In genomic region chr14:24982472-24983155, GRCh38 we compare ENCODE assay signal across 1 cellular context.
TF ChIP-seq lines count a peak whose summit lies in the region.

No MANE protein-coding gene starts in this region.

TF ChIP-seq in HepG2, 621 proteins besides CTCF, POLR2A, EP300 and RAD21 (continued from another document and continues in another):
- TF ChIP-seq USF2 (IDR thresholded peaks at IDR 0.05; ENCODE audit: low read depth, low read length): no peak
- TF ChIP-seq USF2 (CRISPR knock-in tag; IDR thresholded peaks at IDR 0.05; ENCODE audit: borderline replicate concordance): no peak
- no peak for TF ChIP-seq STAG1 (CRISPR knock-in tag; IDR thresholded peaks at IDR 0.05)
- TF ChIP-seq NCOA1 (CRISPR knock-in tag; IDR thresholded peaks at IDR 0.05): no peak
- TF ChIP-seq POGZ (CRISPR knock-in tag; IDR thresholded peaks at IDR 0.05): no peak; the same call in none of the 2 replicates
- TF ChIP-seq ZSCAN29 (CRISPR knock-in tag; conservative IDR thresholded peaks at IDR 0.05): 0 out of 2 replicates have a peak, but pooled peaks have one; percentile 42
- no peak for TF ChIP-seq HCFC1 (IDR thresholded peaks at IDR 0.05; ENCODE audit: low read depth, low read length)
- no peak for TF ChIP-seq ZNF678 (CRISPR knock-in tag; IDR thresholded peaks at IDR 0.05)
- TF ChIP-seq RFX1 (IDR thresholded peaks at IDR 0.05): no peak
- TF ChIP-seq RARA (CRISPR knock-in tag; IDR thresholded peaks at IDR 0.05): peak; percentile 34; the same call in 1 of the 2 replicates
- TF ChIP-seq EED (CRISPR knock-in tag; IDR thresholded peaks at IDR 0.05): no peak
- 0 out of 2 replicates have a peak, but pooled peaks have one; percentile 14 for TF ChIP-seq ZNF543 (CRISPR knock-in tag; IDR thresholded peaks at IDR 0.05)
- TF ChIP-seq ARID3A (IDR thresholded peaks at IDR 0.05; ENCODE audit: low read depth, low read length): peak; percentile 87
- no peak for TF ChIP-seq KDM5B (CRISPR knock-in tag; IDR thresholded peaks at IDR 0.05; ENCODE audit: borderline replicate concordance)
- no peak for TF ChIP-seq GPBP1L1 (CRISPR knock-in tag; IDR thresholded peaks at IDR 0.05)
- no peak for TF ChIP-seq DRAP1 (CRISPR knock-in tag; IDR thresholded peaks at IDR 0.05)
- TF ChIP-seq, protein P1, sequence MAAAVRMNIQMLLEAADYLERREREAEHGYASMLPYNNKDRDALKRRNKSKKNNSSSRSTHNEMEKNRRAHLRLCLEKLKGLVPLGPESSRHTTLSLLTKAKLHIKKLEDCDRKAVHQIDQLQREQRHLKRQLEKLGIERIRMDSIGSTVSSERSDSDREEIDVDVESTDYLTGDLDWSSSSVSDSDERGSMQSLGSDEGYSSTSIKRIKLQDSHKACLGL (CRISPR knock-in tag; IDR thresholded peaks at IDR 0.05): no peak
- TF ChIP-seq ZNF879 (CRISPR knock-in tag; IDR thresholded peaks at IDR 0.05): no peak
- peak; percentile 66; the same call in 1 of the 2 replicates for TF ChIP-seq SSRP1 (CRISPR knock-in tag; IDR thresholded peaks at IDR 0.05)
- TF ChIP-seq RBAK (CRISPR knock-in tag; IDR thresholded peaks at IDR 0.05): no peak
- no peak for TF ChIP-seq ZEB1 (IDR thresholded peaks at IDR 0.05; ENCODE audit: insufficient replicate concordance, low read depth)
- TF ChIP-seq, protein P2, sequence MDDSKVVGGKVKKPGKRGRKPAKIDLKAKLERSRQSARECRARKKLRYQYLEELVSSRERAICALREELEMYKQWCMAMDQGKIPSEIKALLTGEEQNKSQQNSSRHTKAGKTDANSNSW (CRISPR knock-in tag; IDR thresholded peaks at IDR 0.05; ENCODE audit: borderline replicate concordance): no peak
- no peak for TF ChIP-seq GTF3A (CRISPR knock-in tag; conservative IDR thresholded peaks at IDR 0.05)
- TF ChIP-seq ZBTB2 (CRISPR knock-in tag; IDR thresholded peaks at IDR 0.05; ENCODE audit: low read depth): no peak
- TF ChIP-seq WIZ (CRISPR knock-in tag; IDR thresholded peaks at IDR 0.05): no peak
- TF ChIP-seq ZNF614 (CRISPR knock-in tag; IDR thresholded peaks at IDR 0.05; ENCODE audit: borderline replicate concordance): no peak
- no peak for TF ChIP-seq ZBTB14 (CRISPR knock-in tag; IDR thresholded peaks at IDR 0.05)
- no peak for TF ChIP-seq HDAC1 (CRISPR knock-in tag; IDR thresholded peaks at IDR 0.05)
- TF ChIP-seq HIVEP1 (CRISPR knock-in tag; IDR thresholded peaks at IDR 0.05): no peak
- no peak for TF ChIP-seq RFXANK (CRISPR knock-in tag; IDR thresholded peaks at IDR 0.05)
- TF ChIP-seq ZNF549 (CRISPR knock-in tag; IDR thresholded peaks at IDR 0.05): no peak
- no peak for TF ChIP-seq KLF6 (CRISPR knock-in tag; IDR thresholded peaks at IDR 0.05)
- peak; percentile 95 for TF ChIP-seq RCOR2 (CRISPR knock-in tag; IDR thresholded peaks at IDR 0.05)
- TF ChIP-seq DPF2 (CRISPR knock-in tag; IDR thresholded peaks at IDR 0.05; ENCODE audit: borderline replicate concordance, low read depth): no peak
- TF ChIP-seq ATRX (CRISPR knock-in tag; IDR thresholded peaks at IDR 0.05; ENCODE audit: borderline replicate concordance): no peak
- TF ChIP-seq, protein P3, sequence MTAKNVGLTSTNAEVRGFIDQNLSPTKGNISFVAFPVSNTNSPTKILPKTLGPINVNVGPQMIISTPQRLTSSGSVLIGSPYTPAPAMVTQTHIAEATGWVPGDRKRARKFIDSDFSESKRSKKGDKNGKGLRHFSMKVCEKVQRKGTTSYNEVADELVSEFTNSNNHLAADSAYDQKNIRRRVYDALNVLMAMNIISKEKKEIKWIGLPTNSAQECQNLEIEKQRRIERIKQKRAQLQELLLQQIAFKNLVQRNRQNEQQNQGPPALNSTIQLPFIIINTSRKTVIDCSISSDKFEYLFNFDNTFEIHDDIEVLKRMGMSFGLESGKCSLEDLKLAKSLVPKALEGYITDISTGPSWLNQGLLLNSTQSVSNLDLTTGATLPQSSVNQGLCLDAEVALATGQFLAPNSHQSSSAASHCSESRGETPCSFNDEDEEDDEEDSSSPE (CRISPR knock-in tag; IDR thresholded peaks at IDR 0.05): no peak
- peak; percentile 3; the same call in 1 of the 2 replicates for TF ChIP-seq ZNF644 (CRISPR knock-in tag; IDR thresholded peaks at IDR 0.05; ENCODE audit: low read depth)
- no peak for TF ChIP-seq ZNF597 (CRISPR knock-in tag; IDR thresholded peaks at IDR 0.05)
- TF ChIP-seq SMYD3 (CRISPR knock-in tag; IDR thresholded peaks at IDR 0.05): no peak
- no peak for TF ChIP-seq U2AF2 (IDR thresholded peaks at IDR 0.05; ENCODE audit: low read depth, low read length)
- no peak for TF ChIP-seq SMARCC2 (IDR thresholded peaks at IDR 0.05)
- no peak for TF ChIP-seq KDM5A (IDR thresholded peaks at IDR 0.05; ENCODE audit: borderline replicate concordance, low read length)
- TF ChIP-seq THRA (CRISPR knock-in tag; IDR thresholded peaks at IDR 0.05; ENCODE audit: borderline replicate concordance): no peak
- no peak for TF ChIP-seq ZNF660 (CRISPR knock-in tag; IDR thresholded peaks at IDR 0.05; ENCODE audit: borderline replicate concordance, low read depth)
- no peak for TF ChIP-seq ETV5 (CRISPR knock-in tag; IDR thresholded peaks at IDR 0.05; ENCODE audit: borderline replicate concordance)
- no peak for TF ChIP-seq CENPT (CRISPR knock-in tag; IDR thresholded peaks at IDR 0.05; ENCODE audit: low read depth)
- TF ChIP-seq, protein P4, sequence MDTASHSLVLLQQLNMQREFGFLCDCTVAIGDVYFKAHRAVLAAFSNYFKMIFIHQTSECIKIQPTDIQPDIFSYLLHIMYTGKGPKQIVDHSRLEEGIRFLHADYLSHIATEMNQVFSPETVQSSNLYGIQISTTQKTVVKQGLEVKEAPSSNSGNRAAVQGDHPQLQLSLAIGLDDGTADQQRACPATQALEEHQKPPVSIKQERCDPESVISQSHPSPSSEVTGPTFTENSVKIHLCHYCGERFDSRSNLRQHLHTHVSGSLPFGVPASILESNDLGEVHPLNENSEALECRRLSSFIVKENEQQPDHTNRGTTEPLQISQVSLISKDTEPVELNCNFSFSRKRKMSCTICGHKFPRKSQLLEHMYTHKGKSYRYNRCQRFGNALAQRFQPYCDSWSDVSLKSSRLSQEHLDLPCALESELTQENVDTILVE (CRISPR knock-in tag; IDR thresholded peaks at IDR 0.05): no peak; the same call in 1 of the 2 replicates
- TF ChIP-seq EZH2 (conservative IDR thresholded peaks at IDR 0.05; ENCODE audit: low read depth, low read length): no peak
- TF ChIP-seq RFX5 (IDR thresholded peaks at IDR 0.05; ENCODE audit: low read depth, low read length): no peak
- 0 out of 2 replicates have a peak, but pooled peaks have one; percentile 16 for TF ChIP-seq GATA4 (IDR thresholded peaks at IDR 0.05; ENCODE audit: borderline replicate concordance, low read depth)
- TF ChIP-seq MIER2 (CRISPR knock-in tag; IDR thresholded peaks at IDR 0.05): no peak
- no peak for TF ChIP-seq ZNF292 (CRISPR knock-in tag; IDR thresholded peaks at IDR 0.05; ENCODE audit: borderline replicate concordance, low read depth)
- TF ChIP-seq YEATS4 (CRISPR knock-in tag; IDR thresholded peaks at IDR 0.05; ENCODE audit: borderline replicate concordance): no peak
- no peak for TF ChIP-seq TAF1 (CRISPR knock-in tag; IDR thresholded peaks at IDR 0.05)
- peak; percentile 90 for TF ChIP-seq ZNF629 (CRISPR knock-in tag; conservative IDR thresholded peaks at IDR 0.05)
- TF ChIP-seq SPEN (CRISPR knock-in tag; IDR thresholded peaks at IDR 0.05; ENCODE audit: low read depth): no peak
- TF ChIP-seq ETV6 (CRISPR knock-in tag; conservative IDR thresholded peaks at IDR 0.05): no peak
- no peak for TF ChIP-seq RBM22 (optimal IDR thresholded peaks at IDR 0.05; ENCODE audit: low read length)
- TF ChIP-seq ZNF547 (CRISPR knock-in tag; IDR thresholded peaks at IDR 0.05): no peak
- TF ChIP-seq ZNF350 (CRISPR knock-in tag; IDR thresholded peaks at IDR 0.05; ENCODE audit: borderline replicate concordance, low read depth): no peak
- no peak for TF ChIP-seq ZNF704 (CRISPR knock-in tag; IDR thresholded peaks at IDR 0.05; ENCODE audit: borderline replicate concordance)
- no peak for TF ChIP-seq ZNF737 (CRISPR knock-in tag; IDR thresholded peaks at IDR 0.05; ENCODE audit: borderline replicate concordance)
